ENCODE assay signal across 1 cellular context in the genomic region with DNA sequence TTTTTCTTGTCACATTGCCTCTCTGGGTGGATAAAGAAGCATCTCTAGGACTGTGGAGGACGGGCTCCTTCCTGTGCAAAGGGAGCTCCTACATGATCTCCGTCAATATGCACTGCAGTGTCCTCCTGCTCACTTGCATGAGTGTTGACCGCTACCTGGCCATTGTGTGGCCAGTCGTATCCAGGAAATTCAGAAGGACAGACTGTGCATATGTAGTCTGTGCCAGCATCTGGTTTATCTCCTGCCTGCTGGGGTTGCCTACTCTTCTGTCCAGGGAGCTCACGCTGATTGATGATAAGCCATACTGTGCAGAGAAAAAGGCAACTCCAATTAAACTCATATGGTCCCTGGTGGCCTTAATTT.
TF ChIP-seq lines count a peak whose summit lies in the region.

No MANE protein-coding gene starts in this region.

TF ChIP-seq in GM23338, 12 proteins besides CTCF, POLR2A, EP300 and RAD21:
- TF ChIP-seq ZNF114 (CRISPR knock-in tag; IDR thresholded peaks at IDR 0.05) (no peak), CREB1 (CRISPR knock-in tag; IDR thresholded peaks at IDR 0.05; ENCODE audit: low read depth) (no peak), STAT1 (IDR thresholded peaks at IDR 0.05; ENCODE audit: unreplicated experiment) (no peak), EZH2phosphoT487 (IDR thresholded peaks at IDR 0.05; ENCODE audit: unreplicated experiment) (no peak), EZH2 (IDR thresholded peaks at IDR 0.05; ENCODE audit: low read depth, unreplicated experiment) (no peak), POLR2AphosphoS5 (IDR thresholded peaks at IDR 0.05; ENCODE audit: low read depth) (no peak), ZNF331 (CRISPR knock-in tag; IDR thresholded peaks at IDR 0.05; ENCODE audit: low read depth) (no peak), JUNB (IDR thresholded peaks at IDR 0.05; ENCODE audit: unreplicated experiment) (no peak), ETS1 (IDR thresholded peaks at IDR 0.05) (no peak), NANOG (IDR thresholded peaks at IDR 0.05; ENCODE audit: borderline replicate concordance) (no peak)
- TF ChIP-seq, protein P1, sequence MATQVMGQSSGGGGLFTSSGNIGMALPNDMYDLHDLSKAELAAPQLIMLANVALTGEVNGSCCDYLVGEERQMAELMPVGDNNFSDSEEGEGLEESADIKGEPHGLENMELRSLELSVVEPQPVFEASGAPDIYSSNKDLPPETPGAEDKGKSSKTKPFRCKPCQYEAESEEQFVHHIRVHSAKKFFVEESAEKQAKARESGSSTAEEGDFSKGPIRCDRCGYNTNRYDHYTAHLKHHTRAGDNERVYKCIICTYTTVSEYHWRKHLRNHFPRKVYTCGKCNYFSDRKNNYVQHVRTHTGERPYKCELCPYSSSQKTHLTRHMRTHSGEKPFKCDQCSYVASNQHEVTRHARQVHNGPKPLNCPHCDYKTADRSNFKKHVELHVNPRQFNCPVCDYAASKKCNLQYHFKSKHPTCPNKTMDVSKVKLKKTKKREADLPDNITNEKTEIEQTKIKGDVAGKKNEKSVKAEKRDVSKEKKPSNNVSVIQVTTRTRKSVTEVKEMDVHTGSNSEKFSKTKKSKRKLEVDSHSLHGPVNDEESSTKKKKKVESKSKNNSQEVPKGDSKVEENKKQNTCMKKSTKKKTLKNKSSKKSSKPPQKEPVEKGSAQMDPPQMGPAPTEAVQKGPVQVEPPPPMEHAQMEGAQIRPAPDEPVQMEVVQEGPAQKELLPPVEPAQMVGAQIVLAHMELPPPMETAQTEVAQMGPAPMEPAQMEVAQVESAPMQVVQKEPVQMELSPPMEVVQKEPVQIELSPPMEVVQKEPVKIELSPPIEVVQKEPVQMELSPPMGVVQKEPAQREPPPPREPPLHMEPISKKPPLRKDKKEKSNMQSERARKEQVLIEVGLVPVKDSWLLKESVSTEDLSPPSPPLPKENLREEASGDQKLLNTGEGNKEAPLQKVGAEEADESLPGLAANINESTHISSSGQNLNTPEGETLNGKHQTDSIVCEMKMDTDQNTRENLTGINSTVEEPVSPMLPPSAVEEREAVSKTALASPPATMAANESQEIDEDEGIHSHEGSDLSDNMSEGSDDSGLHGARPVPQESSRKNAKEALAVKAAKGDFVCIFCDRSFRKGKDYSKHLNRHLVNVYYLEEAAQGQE (IDR thresholded peaks at IDR 0.05; ENCODE audit: unreplicated experiment), result no peak
- TF ChIP-seq, protein P2, sequence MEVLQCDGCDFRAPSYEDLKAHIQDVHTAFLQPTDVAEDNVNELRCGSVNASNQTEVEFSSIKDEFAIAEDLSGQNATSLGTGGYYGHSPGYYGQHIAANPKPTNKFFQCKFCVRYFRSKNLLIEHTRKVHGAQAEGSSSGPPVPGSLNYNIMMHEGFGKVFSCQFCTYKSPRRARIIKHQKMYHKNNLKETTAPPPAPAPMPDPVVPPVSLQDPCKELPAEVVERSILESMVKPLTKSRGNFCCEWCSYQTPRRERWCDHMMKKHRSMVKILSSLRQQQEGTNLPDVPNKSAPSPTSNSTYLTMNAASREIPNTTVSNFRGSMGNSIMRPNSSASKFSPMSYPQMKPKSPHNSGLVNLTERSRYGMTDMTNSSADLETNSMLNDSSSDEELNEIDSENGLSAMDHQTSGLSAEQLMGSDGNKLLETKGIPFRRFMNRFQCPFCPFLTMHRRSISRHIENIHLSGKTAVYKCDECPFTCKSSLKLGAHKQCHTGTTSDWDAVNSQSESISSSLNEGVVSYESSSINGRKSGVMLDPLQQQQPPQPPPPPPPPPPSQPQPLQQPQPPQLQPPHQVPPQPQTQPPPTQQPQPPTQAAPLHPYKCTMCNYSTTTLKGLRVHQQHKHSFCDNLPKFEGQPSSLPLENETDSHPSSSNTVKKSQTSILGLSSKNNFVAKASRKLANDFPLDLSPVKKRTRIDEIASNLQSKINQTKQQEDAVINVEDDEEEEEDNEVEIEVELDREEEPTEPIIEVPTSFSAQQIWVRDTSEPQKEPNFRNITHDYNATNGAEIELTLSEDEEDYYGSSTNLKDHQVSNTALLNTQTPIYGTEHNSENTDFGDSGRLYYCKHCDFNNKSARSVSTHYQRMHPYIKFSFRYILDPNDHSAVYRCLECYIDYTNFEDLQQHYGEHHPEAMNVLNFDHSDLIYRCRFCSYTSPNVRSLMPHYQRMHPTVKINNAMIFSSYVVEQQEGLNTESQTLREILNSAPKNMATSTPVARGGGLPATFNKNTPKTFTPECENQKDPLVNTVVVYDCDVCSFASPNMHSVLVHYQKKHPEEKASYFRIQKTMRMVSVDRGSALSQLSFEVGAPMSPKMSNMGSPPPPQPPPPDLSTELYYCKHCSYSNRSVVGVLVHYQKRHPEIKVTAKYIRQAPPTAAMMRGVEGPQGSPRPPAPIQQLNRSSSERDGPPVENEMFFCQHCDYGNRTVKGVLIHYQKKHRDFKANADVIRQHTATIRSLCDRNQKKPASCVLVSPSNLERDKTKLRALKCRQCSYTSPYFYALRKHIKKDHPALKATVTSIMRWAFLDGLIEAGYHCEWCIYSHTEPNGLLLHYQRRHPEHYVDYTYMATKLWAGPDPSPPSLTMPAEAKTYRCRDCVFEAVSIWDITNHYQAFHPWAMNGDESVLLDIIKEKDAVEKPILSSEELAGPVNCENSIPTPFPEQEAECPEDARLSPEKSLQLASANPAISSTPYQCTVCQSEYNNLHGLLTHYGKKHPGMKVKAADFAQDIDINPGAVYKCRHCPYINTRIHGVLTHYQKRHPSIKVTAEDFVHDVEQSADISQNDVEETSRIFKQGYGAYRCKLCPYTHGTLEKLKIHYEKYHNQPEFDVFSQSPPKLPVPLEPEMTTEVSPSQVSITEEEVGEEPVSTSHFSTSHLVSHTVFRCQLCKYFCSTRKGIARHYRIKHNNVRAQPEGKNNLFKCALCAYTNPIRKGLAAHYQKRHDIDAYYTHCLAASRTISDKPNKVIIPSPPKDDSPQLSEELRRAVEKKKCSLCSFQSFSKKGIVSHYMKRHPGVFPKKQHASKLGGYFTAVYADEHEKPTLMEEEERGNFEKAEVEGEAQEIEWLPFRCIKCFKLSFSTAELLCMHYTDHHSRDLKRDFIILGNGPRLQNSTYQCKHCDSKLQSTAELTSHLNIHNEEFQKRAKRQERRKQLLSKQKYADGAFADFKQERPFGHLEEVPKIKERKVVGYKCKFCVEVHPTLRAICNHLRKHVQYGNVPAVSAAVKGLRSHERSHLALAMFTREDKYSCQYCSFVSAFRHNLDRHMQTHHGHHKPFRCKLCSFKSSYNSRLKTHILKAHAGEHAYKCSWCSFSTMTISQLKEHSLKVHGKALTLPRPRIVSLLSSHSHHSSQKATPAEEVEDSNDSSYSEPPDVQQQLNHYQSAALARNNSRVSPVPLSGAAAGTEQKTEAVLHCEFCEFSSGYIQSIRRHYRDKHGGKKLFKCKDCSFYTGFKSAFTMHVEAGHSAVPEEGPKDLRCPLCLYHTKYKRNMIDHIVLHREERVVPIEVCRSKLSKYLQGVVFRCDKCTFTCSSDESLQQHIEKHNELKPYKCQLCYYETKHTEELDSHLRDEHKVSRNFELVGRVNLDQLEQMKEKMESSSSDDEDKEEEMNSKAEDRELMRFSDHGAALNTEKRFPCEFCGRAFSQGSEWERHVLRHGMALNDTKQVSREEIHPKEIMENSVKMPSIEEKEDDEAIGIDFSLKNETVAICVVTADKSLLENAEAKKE (CRISPR knock-in tag; IDR thresholded peaks at IDR 0.05), result no peak
